In the genomic region with DNA sequence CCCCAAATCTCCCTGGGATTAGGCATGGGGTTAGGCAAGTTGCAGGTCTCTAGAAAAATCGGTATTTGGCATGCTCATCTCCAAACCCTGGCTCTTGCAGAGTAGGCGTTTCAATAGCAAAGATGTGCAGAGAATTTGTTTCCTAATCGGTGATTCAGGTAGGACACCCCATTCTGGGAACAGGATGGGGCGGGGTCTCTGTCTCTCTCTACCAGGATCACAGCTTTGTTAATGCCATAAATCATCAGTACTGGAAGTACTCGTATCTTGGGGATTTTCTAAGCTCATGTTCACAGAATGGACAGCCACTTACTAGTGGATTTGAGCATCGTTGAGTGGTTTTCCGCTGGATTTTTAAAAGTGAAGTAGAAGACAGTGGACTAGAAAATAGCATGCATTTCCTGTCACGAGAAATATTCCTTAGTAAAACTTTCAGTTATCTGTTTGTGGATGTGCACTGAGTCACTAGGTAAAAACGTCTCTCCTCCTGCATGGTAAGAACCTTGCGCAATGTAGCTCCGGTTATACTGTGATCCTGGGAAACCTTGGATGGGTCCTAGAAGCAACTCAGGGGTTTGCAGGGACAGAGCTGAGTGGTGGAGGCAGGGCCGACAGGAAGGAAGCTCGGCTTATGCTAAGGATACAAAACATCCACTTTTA, we compare ENCODE assay signal across 12 cellular contexts. TPM values are rescaled to one million over a fixed set of nuclear protein-coding genes. Genes with fewer than 3 reads are reported as not detected.
DNase-seq lines count a peak whose midpoint lies in the region; ATAC-seq, FAIRE-seq and TF ChIP-seq lines count a peak whose summit lies in the region.
"Had no signal": no experiment of that assay in that cellular context is flagged by ENCODE, and none has a peak within 500 bp of the region (broad histone marks: within the 10 kb centered on the region; RNA-seq: fewer than 3 reads in every experiment).

No MANE protein-coding gene starts in this region.

- H3K9ac ChIP-seq in liver (ENCODE audit: low read depth in 1 of 2, low read length in 2 of 2): no peak overlapping the region

- DNase-seq in A549 (ENCODE audit: low read depth in 1 of 2, low spot score in 1 of 2): peak; percentile 35 to 68
- DNase-seq in HTR-8/SVneo (ENCODE audit: insufficient read length, low spot score): peak; percentile 63
- DNase-seq in brain microvascular endothelial cell: peak; percentile 84
- no peak for DNase-seq in activated naive CD4-positive, alpha-beta T cell treated with Interleukin-2 at 50 U/mL for 16 hours
- no peak for DNase-seq in activated CD4-positive, alpha-beta T cell treated with anti-CD3 and anti-CD28 coated beads for 4 hours
- no peak for DNase-seq in NOMO-1 treated with DMSO at 0.1 percent for 48 hours (lab: John Stamatoyannopoulos, UW; ENCODE audit: unreplicated experiment)
- DNase-seq: activated T-cell treated with anti-CD3 and anti-CD28 coated beads, Interleukin-2, amount 50 U/mL, for 72 hours; NCI-H524 treated with DMSO at 0.1 percent for 48 hours; stimulated activated CD4-positive, alpha-beta T cell treated with anti-CD3 and anti-CD28 coated beads, Interleukin-4, amount 100 ng/mL, for 4 hours; T-helper 9 cell had no signal

- H3K36me3 ChIP-seq in brain microvascular endothelial cell (replicated peaks) (no peaks in the 10 kb centered on the region), liver (ENCODE audit: control insufficient read depth in 4 of 4, insufficient read depth in 3 of 4, low read depth in 1 of 4, low read length in 3 of 4) (no peaks in the 10 kb centered on the region)

- peak in 1 of 2 experiments; percentile 42; a peak in 2 of 5 replicates for TF ChIP-seq EP300 in A549 (IDR thresholded peaks at IDR 0.05)

- TF ChIP-seq RAD21 in A549 (conservative IDR thresholded peaks at IDR 0.05 in 1 of 2, IDR thresholded peaks at IDR 0.05 in 1 of 2) (peak in 1 of 2 experiments; percentile 17; a peak in 2 of 5 replicates), liver (IDR thresholded peaks at IDR 0.05) (no peak)

- no peak for TF ChIP-seq POLR2A in A549 (IDR thresholded peaks at IDR 0.05; ENCODE audit: low read length)

- peak; percentile 63 to 67; a peak in 5 of 6 replicates for ATAC-seq in A549
- ATAC-seq in GM21515 (IDR thresholded peaks at IDR 0.05; ENCODE audit: unreplicated experiment): no peak
- ATAC-seq: activated T-cell treated with anti-CD3 and anti-CD28 coated beads, Interleukin-2, amount 50 U/mL, for 72 hours had no signal

- FAIRE-seq in A549 (lab: Jason Lieb, UNC) (no peak), HTR-8/SVneo (lab: Jason Lieb, UNC) (peak; percentile 68)

- CTCF ChIA-PET in A549 (lab: Yijun Ruan, JAX): interaction anchor here (0.9 to 2.3 kb wide), 7 partner anchors 9 to 53 kb away, joined by 3 to 7 read pairs (median 3); no protein-coding TSS in a partner anchor

- peak overlapping the region; percentile 99 for H3K4me2 ChIP-seq in A549

- no peak for TF ChIP-seq CTCF in A549 (IDR thresholded peaks at IDR 0.05)
- TF ChIP-seq CTCF in brain microvascular endothelial cell (IDR thresholded peaks at IDR 0.05; ENCODE audit: low read depth, low read length, missing control alignments): no peak
- TF ChIP-seq CTCF in liver (IDR thresholded peaks at IDR 0.05; ENCODE audit: low read depth, low read length, missing input control): no peak

- POLR2A ChIA-PET in A549 (lab: Yijun Ruan, JAX): interaction anchor here (0.6 to 1.4 kb wide), 6 partner anchors 10 to 123 kb away, joined by 3 to 12 read pairs (median 4); no protein-coding TSS in a partner anchor

- H3K4me1 ChIP-seq in A549 (peaks cover 67% of the 10 kb centered on the region), liver (ENCODE audit: control insufficient read depth in 4 of 4, insufficient read depth in 4 of 4, low read length in 3 of 4) (peaks cover 3 to 17% (median 8%) of the 10 kb centered on the region in 4 donors)

- H3K9me3 ChIP-seq in A549 (no peaks in the 10 kb centered on the region), liver (ENCODE audit: control insufficient read depth in 4 of 4, low read length in 3 of 4) (no peaks in the 10 kb centered on the region)

- H3K4me3 ChIP-seq in A549 (peak overlapping the region; percentile 23; the same call in 2 of the 3 replicates), brain microvascular endothelial cell (ENCODE audit: low read depth, low read length) (no peak overlapping the region), liver (ENCODE audit: low read depth in 1 of 3, low read length in 3 of 3) (no peak overlapping the region)

- 6% methylated on average over 13 of the region's 13 CpGs for WGBS in A549 (ENCODE audit: missing lambda C conversion rate)
- 69% methylated on average over 13 of the region's 13 CpGs for WGBS in liver

- H3K27me3 ChIP-seq in brain microvascular endothelial cell (replicated peaks) (no peaks in the 10 kb centered on the region), liver (ENCODE audit: control insufficient read depth in 4 of 4, insufficient read depth in 4 of 4, low read length in 3 of 4) (no peaks in the 10 kb centered on the region)

- H3K27ac ChIP-seq in A549: peak overlapping the region; percentile 79 to 99
- peak overlapping the region; percentile 65 for H3K27ac ChIP-seq in brain microvascular endothelial cell
- H3K27ac ChIP-seq in liver (ENCODE audit: low read depth in 1 of 2, low read length in 2 of 2): peak overlapping the region; percentile 13 to 60

- in situ Hi-C loops in brain microvascular endothelial cell (cut with HindIII; ENCODE audit: low pct_ligation_motif_present, low sequenced_read_pairs): no loop called here

TF ChIP-seq in A549, 52 proteins besides CTCF, POLR2A, EP300 and RAD21 (continues in another document):
- TF ChIP-seq FOSL2 (IDR thresholded peaks at IDR 0.05) (peak; percentile 47; the same call in 1 of the 2 replicates), FOSL2 (CRISPR knock-in tag; IDR thresholded peaks at IDR 0.05) (peak; percentile 40; the same call in 1 of the 2 replicates), CEBPB (IDR thresholded peaks at IDR 0.05) (peak; percentile 94 to 99), KDM5A (IDR thresholded peaks at IDR 0.05) (no peak), HOXA7 (CRISPR knock-in tag; IDR thresholded peaks at IDR 0.05) (no peak), CBX2 (IDR thresholded peaks at IDR 0.05; ENCODE audit: borderline replicate concordance, low read depth) (no peak), HOXB13 (CRISPR knock-in tag; IDR thresholded peaks at IDR 0.05; ENCODE audit: low read depth) (no peak), FOSB (CRISPR knock-in tag; IDR thresholded peaks at IDR 0.05) (no peak), EHMT2 (IDR thresholded peaks at IDR 0.05; ENCODE audit: low read depth) (no peak), ESRRA (IDR thresholded peaks at IDR 0.05; ENCODE audit: borderline replicate concordance, low read length) (no peak)
- TF ChIP-seq, protein P1, sequence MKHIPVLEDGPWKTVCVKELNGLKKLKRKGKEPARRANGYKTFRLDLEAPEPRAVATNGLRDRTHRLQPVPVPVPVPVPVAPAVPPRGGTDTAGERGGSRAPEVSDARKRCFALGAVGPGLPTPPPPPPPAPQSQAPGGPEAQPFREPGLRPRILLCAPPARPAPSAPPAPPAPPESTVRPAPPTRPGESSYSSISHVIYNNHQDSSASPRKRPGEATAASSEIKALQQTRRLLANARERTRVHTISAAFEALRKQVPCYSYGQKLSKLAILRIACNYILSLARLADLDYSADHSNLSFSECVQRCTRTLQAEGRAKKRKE (CRISPR knock-in tag; IDR thresholded peaks at IDR 0.05; ENCODE audit: low read depth): no peak

TF ChIP-seq in liver, 16 proteins besides CTCF, POLR2A, EP300 and RAD21:
- TF ChIP-seq, protein P2, sequence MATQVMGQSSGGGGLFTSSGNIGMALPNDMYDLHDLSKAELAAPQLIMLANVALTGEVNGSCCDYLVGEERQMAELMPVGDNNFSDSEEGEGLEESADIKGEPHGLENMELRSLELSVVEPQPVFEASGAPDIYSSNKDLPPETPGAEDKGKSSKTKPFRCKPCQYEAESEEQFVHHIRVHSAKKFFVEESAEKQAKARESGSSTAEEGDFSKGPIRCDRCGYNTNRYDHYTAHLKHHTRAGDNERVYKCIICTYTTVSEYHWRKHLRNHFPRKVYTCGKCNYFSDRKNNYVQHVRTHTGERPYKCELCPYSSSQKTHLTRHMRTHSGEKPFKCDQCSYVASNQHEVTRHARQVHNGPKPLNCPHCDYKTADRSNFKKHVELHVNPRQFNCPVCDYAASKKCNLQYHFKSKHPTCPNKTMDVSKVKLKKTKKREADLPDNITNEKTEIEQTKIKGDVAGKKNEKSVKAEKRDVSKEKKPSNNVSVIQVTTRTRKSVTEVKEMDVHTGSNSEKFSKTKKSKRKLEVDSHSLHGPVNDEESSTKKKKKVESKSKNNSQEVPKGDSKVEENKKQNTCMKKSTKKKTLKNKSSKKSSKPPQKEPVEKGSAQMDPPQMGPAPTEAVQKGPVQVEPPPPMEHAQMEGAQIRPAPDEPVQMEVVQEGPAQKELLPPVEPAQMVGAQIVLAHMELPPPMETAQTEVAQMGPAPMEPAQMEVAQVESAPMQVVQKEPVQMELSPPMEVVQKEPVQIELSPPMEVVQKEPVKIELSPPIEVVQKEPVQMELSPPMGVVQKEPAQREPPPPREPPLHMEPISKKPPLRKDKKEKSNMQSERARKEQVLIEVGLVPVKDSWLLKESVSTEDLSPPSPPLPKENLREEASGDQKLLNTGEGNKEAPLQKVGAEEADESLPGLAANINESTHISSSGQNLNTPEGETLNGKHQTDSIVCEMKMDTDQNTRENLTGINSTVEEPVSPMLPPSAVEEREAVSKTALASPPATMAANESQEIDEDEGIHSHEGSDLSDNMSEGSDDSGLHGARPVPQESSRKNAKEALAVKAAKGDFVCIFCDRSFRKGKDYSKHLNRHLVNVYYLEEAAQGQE (IDR thresholded peaks at IDR 0.05): no peak
- no peak for TF ChIP-seq JUND (IDR thresholded peaks at IDR 0.05)
- no peak for TF ChIP-seq NR2F2 (IDR thresholded peaks at IDR 0.05)
- no peak for TF ChIP-seq RXRA (IDR thresholded peaks at IDR 0.05)
- no peak for TF ChIP-seq GABPA (IDR thresholded peaks at IDR 0.05 in 1 of 2, conservative IDR thresholded peaks at IDR 0.05 in 1 of 2)

RNA-seq across cellular contexts. Expression of a gene that starts 5.1 kb away (rescaled TPM):
- polyA plus RNA-seq in A549 (2011; rRNA removed) (14.3 and 20.0 TPM in 2 replicates), A549 (2017; fragmentation: RNase III; extraction: RNeasy Plus Mini Kit Qiagen cat#74134 plus additional on column Dnase treatment) (20.9 to 24.2 TPM (median 22.8 TPM) in 3 replicates), liver (1 to 10 TPM; 1.3 to 2.3 TPM)
- 21.8 and 26.3 TPM in 2 replicates for polyA plus RNA-seq in A549 (2012; cell fraction: cytosol; rRNA removed)
- polyA plus RNA-seq in A549 (2012; cell fraction: nucleus; rRNA removed): 34.5 and 38.7 TPM in 2 replicates
- polyA minus RNA-seq in A549 (2011; rRNA and poly(A)+ RNA removed): 8.4 and 9.5 TPM in 2 replicates
- total RNA-seq in liver: 1 to 10 TPM; 1.4 to 2.7 TPM
- total RNA-seq: activated T-cell treated with anti-CD3 and anti-CD28 coated beads, Interleukin-2, amount 50 U/mL, for 72 hours had no signal

Comparison
In these comparisons a context has a peak if more than half of its experiments do, and no peak if none do; other contexts are left out.
1. DNase-seq: peak in A549 (2 of 2), HTR-8/SVneo (single experiment) and brain microvascular endothelial cell (single experiment); none in activated naive CD4-positive, alpha-beta T cell treated with Interleukin-2 at 50 U/mL for 16 hours (single experiment), activated CD4-positive, alpha-beta T cell treated with anti-CD3 and anti-CD28 coated beads for 4 hours (0 of 2) and NOMO-1 treated with DMSO at 0.1 percent for 48 hours (single experiment).
2. H3K27ac ChIP-seq: peak in every context shown above with its lines; median percentile 89 in A549; 65 in brain microvascular endothelial cell; 36 in liver.
3. RNA of a gene that starts 5.1 kb away (polyA plus RNA-seq): 14.3 to 38.7 TPM in A549; 1.3 to 2.3 TPM in liver; every median in the first group is over 4 times any median in the second.